Comparison of ENCODE assay signal across 1 cellular context in the genomic region with DNA sequence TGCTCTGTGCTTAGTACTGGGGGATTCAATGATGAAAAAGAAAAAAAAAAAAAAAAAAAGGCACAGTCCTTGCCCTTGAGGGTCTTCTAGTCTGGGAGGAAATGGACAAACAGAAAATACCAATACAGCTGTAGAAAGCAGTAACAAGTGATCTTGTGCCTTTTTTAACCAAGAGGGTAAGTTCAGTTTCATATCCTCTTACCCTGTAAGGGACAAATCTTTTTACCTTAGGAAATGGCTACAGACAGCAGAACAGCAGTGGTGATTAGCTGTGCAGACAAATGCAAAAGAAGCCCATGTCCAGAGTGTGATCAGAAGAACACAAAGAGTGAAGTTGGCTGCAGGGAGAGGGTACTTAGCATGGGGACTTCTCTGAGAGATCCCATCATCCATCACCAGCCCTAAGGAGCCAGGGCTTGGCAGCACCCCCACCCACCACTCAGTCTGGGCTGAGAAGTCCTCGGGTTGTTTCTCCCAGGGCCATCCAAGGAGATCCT.
TF ChIP-seq lines count a peak whose summit lies in the region.

No MANE protein-coding gene starts in this region.

TF ChIP-seq in HepG2, 621 proteins besides CTCF, POLR2A, EP300 and RAD21 (continued from another document):
- TF ChIP-seq, protein P1, sequence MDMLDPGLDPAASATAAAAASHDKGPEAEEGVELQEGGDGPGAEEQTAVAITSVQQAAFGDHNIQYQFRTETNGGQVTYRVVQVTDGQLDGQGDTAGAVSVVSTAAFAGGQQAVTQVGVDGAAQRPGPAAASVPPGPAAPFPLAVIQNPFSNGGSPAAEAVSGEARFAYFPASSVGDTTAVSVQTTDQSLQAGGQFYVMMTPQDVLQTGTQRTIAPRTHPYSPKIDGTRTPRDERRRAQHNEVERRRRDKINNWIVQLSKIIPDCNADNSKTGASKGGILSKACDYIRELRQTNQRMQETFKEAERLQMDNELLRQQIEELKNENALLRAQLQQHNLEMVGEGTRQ (IDR thresholded peaks at IDR 0.05; ENCODE audit: low read depth, low read length), result no peak
- TF ChIP-seq, protein P1 (CRISPR knock-in tag; IDR thresholded peaks at IDR 0.05; ENCODE audit: borderline replicate concordance), result no peak
- TF ChIP-seq ZSCAN30 (CRISPR knock-in tag; IDR thresholded peaks at IDR 0.05) (peak; percentile 63; the same call in 1 of the 2 replicates), NAIF1 (CRISPR knock-in tag; IDR thresholded peaks at IDR 0.05; ENCODE audit: borderline replicate concordance) (0 out of 2 replicates have a peak, but pooled peaks have one; percentile 35), MTF1 (CRISPR knock-in tag; IDR thresholded peaks at IDR 0.05) (no peak), ZNF350 (CRISPR knock-in tag; IDR thresholded peaks at IDR 0.05; ENCODE audit: borderline replicate concordance, low read depth) (peak; percentile 42; the same call in 1 of the 2 replicates), ZSCAN9 (CRISPR knock-in tag; IDR thresholded peaks at IDR 0.05; ENCODE audit: borderline replicate concordance) (no peak)
- TF ChIP-seq, protein P2, sequence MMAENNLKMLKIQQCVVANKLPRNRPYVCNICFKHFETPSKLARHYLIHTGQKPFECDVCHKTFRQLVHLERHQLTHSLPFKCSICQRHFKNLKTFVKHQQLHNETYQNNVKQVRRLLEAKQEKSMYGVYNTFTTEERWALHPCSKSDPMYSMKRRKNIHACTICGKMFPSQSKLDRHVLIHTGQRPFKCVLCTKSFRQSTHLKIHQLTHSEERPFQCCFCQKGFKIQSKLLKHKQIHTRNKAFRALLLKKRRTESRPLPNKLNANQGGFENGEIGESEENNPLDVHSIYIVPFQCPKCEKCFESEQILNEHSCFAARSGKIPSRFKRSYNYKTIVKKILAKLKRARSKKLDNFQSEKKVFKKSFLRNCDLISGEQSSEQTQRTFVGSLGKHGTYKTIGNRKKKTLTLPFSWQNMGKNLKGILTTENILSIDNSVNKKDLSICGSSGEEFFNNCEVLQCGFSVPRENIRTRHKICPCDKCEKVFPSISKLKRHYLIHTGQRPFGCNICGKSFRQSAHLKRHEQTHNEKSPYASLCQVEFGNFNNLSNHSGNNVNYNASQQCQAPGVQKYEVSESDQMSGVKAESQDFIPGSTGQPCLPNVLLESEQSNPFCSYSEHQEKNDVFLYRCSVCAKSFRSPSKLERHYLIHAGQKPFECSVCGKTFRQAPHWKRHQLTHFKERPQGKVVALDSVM (CRISPR knock-in tag; IDR thresholded peaks at IDR 0.05), result 0 out of 2 replicates have a peak, but pooled peaks have one; percentile 21
- TF ChIP-seq, protein P3, sequence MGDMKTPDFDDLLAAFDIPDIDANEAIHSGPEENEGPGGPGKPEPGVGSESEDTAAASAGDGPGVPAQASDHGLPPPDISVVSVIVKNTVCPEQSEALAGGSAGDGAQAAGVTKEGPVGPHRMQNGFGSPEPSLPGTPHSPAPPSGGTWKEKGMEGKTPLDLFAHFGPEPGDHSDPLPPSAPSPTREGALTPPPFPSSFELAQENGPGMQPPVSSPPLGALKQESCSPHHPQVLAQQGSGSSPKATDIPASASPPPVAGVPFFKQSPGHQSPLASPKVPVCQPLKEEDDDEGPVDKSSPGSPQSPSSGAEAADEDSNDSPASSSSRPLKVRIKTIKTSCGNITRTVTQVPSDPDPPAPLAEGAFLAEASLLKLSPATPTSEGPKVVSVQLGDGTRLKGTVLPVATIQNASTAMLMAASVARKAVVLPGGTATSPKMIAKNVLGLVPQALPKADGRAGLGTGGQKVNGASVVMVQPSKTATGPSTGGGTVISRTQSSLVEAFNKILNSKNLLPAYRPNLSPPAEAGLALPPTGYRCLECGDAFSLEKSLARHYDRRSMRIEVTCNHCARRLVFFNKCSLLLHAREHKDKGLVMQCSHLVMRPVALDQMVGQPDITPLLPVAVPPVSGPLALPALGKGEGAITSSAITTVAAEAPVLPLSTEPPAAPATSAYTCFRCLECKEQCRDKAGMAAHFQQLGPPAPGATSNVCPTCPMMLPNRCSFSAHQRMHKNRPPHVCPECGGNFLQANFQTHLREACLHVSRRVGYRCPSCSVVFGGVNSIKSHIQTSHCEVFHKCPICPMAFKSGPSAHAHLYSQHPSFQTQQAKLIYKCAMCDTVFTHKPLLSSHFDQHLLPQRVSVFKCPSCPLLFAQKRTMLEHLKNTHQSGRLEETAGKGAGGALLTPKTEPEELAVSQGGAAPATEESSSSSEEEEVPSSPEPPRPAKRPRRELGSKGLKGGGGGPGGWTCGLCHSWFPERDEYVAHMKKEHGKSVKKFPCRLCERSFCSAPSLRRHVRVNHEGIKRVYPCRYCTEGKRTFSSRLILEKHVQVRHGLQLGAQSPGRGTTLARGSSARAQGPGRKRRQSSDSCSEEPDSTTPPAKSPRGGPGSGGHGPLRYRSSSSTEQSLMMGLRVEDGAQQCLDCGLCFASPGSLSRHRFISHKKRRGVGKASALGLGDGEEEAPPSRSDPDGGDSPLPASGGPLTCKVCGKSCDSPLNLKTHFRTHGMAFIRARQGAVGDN (CRISPR knock-in tag; IDR thresholded peaks at IDR 0.05), result peak; percentile 90; the same call in 1 of the 2 replicates
- TF ChIP-seq, protein P4, sequence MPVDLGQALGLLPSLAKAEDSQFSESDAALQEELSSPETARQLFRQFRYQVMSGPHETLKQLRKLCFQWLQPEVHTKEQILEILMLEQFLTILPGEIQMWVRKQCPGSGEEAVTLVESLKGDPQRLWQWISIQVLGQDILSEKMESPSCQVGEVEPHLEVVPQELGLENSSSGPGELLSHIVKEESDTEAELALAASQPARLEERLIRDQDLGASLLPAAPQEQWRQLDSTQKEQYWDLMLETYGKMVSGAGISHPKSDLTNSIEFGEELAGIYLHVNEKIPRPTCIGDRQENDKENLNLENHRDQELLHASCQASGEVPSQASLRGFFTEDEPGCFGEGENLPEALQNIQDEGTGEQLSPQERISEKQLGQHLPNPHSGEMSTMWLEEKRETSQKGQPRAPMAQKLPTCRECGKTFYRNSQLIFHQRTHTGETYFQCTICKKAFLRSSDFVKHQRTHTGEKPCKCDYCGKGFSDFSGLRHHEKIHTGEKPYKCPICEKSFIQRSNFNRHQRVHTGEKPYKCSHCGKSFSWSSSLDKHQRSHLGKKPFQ (CRISPR knock-in tag; IDR thresholded peaks at IDR 0.05; ENCODE audit: insufficient replicate concordance), result no peak
TF ChIP-seq in HepG2: peak in this region for 12.
